Comparison of ENCODE assay signal across 10 cellular contexts in the genomic region with DNA sequence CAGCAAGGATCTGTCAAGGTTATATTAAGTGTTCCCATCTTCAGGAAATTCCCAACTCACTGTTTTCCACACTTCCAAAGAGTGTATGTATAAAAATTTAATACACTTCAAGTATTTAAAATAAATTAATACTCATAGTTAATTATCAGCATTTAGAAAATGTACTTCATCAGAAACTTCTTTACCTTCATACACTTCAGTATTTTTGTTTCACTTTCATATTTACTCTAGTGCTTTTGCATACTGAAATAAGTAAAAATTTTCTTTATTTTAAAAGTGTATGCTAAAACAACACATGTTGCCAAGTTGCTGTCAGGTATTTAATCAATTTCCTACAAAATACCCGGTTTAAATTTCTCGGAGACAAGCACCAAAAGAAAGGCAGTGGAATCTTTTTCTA. TPM values are rescaled to one million over a fixed set of nuclear protein-coding genes. Genes with fewer than 3 reads are reported as not detected.
DNase-seq lines count a peak whose midpoint lies in the region; ATAC-seq and TF ChIP-seq lines count a peak whose summit lies in the region.
"Had no signal": no experiment of that assay in that cellular context is flagged by ENCODE, and none has a peak within 500 bp of the region (broad histone marks: within the 10 kb centered on the region; RNA-seq: fewer than 3 reads in every experiment).

No MANE protein-coding gene starts in this region.

- H3K36me3 ChIP-seq in trophoblast cell (ENCODE audit: control insufficient read depth in 1 of 2, insufficient read depth in 2 of 2, low read length in 2 of 2) (no peaks in the 10 kb centered on the region), adrenal gland (replicated peaks in 1 of 2) (no peaks in the 10 kb centered on the region)

- H3K79me2 ChIP-seq in H9 (ENCODE audit: insufficient read depth, low read length), result peaks cover 2% of the 10 kb centered on the region; the same call in 1 of the 2 replicates
- no peaks in the 10 kb centered on the region for H3K79me2 ChIP-seq in trophoblast cell (ENCODE audit: control insufficient read depth, insufficient read depth, low read length, poor library complexity)

- TF ChIP-seq CTCF in natural killer cell (IDR thresholded peaks at IDR 0.05) (no peak), H9 (conservative IDR thresholded peaks at IDR 0.05) (no peak), adrenal gland (IDR thresholded peaks at IDR 0.05) (no peak)

- H3K79me1 ChIP-seq in H9 (ENCODE audit: insufficient read depth, low read depth, low read length, poor library complexity, severe bottlenecking) (no peaks in the 10 kb centered on the region), trophoblast cell (ENCODE audit: low read length) (no peaks in the 10 kb centered on the region)

- H3K18ac ChIP-seq in H9 (ENCODE audit: insufficient read length, low read depth, low read length), result no peak overlapping the region
- no peak overlapping the region for H3K18ac ChIP-seq in trophoblast cell (ENCODE audit: low read length)

- no peaks in the 10 kb centered on the region for H3K27me3 Mint-ChIP-seq in activated naive CD8-positive, alpha-beta T cell treated with anti-CD3 and anti-CD28 coated beads for 36 hours
- no peaks in the 10 kb centered on the region for H3K27me3 Mint-ChIP-seq in natural killer cell (ENCODE audit: low read depth in 2 of 2)
- H3K27me3 Mint-ChIP-seq in H9 (ENCODE audit: low read depth), result no peaks in the 10 kb centered on the region

- no peak overlapping the region for H2AK5ac ChIP-seq in H9 (ENCODE audit: insufficient read length, low read length)
- H2AK5ac ChIP-seq in trophoblast cell (ENCODE audit: low read length), result no peak overlapping the region

- intact Hi-C loops in natural killer cell (cut with micrococcal nuclease) (loop anchor here (2.0 kb wide), 1 partner anchor 15 kb away; no protein-coding TSS in a partner anchor), adrenal gland (cut with DNase I) (no loop called here)

- H3K23ac ChIP-seq in H9 (ENCODE audit: insufficient read length, low read depth, low read length), result no peak overlapping the region
- H3K23ac ChIP-seq in trophoblast cell (ENCODE audit: low read length), result no peak overlapping the region

- H2AFZ ChIP-seq in H9 (ENCODE audit: low read length), result no peak overlapping the region
- no peak overlapping the region for H2AFZ ChIP-seq in trophoblast cell (ENCODE audit: insufficient read depth, low read length, poor library complexity)

- no peaks in the 10 kb centered on the region for H4K20me1 ChIP-seq in H9 (ENCODE audit: control insufficient read depth, insufficient read depth, insufficient read length)

- H3K4me1 ChIP-seq in H9 (ENCODE audit: insufficient read depth, low read length), result no peaks in the 10 kb centered on the region; the same call in 1 of the 2 replicates
- H3K4me1 ChIP-seq in trophoblast cell (ENCODE audit: control insufficient read depth in 1 of 2, insufficient read depth in 2 of 2, low read length in 2 of 2), result no peaks in the 10 kb centered on the region
- peaks cover 23 to 31% of the 10 kb centered on the region in 2 donors for H3K4me1 ChIP-seq in adrenal gland (replicated peaks in 1 of 2)

- H3K4me3 Mint-ChIP-seq in activated naive CD8-positive, alpha-beta T cell treated with anti-CD3 and anti-CD28 coated beads for 36 hours, result peak overlapping the region; percentile 50
- H3K4me3 Mint-ChIP-seq in natural killer cell, result peak overlapping the region; percentile 79
- H3K4me3 Mint-ChIP-seq in H9, result no peak overlapping the region

- WGBS in H9 (ENCODE audit: extremely low coverage, insufficient read length, low lambda C conversion rate), result no CpG with 5 or more reads among the region's 2 CpGs
- no CpG with 5 or more reads among the region's 2 CpGs for WGBS in trophoblast cell (ENCODE audit: extremely low coverage, insufficient coverage, insufficient read length)
- WGBS in adrenal gland, 4 donors, result 2 to 5% (median 4%) methylated on average over 2 of the region's 2 CpGs

- H2BK5ac ChIP-seq in H9 (ENCODE audit: insufficient read length, low read length), result no peak overlapping the region
- H2BK5ac ChIP-seq in trophoblast cell (ENCODE audit: low read depth, low read length, poor library complexity), result no peak overlapping the region

- ATAC-seq in GM18870 (IDR thresholded peaks at IDR 0.05; ENCODE audit: unreplicated experiment), result peak; percentile 54
- peak; percentile 40 for ATAC-seq in HG02870 (IDR thresholded peaks at IDR 0.05; ENCODE audit: unreplicated experiment)
- ATAC-seq in natural killer cell, result peak; percentile 52 to 56 (median 55)

- H3K4me3 ChIP-seq in trophoblast cell (ENCODE audit: low read depth, low read length), result no peak overlapping the region
- H3K4me3 ChIP-seq in adrenal gland, result peak overlapping the region in 2 of 4 donors; percentile 13 to 51

- no peaks in the 10 kb centered on the region for H3K27me3 ChIP-seq in H9 (ENCODE audit: insufficient read depth, low read length)
- no peaks in the 10 kb centered on the region for H3K27me3 ChIP-seq in trophoblast cell (ENCODE audit: insufficient read depth, low read length)
- no peaks in the 10 kb centered on the region for H3K27me3 ChIP-seq in adrenal gland

- H4K8ac ChIP-seq in H9 (replicated peaks; ENCODE audit: insufficient read length, low read depth, low read length) (no peak overlapping the region), trophoblast cell (ENCODE audit: low read depth, low read length) (no peak overlapping the region)

- H3K14ac ChIP-seq in H9 (ENCODE audit: insufficient read depth, low read length) (no peak overlapping the region), trophoblast cell (ENCODE audit: low read length) (no peak overlapping the region)

- no peak overlapping the region for H2BK20ac ChIP-seq in H9 (ENCODE audit: low read depth, low read length, poor library complexity, severe bottlenecking)

- no peak for TF ChIP-seq POLR2A in adrenal gland (IDR thresholded peaks at IDR 0.05)

- no peak for DNase-seq in activated naive CD8-positive, alpha-beta T cell treated with anti-CD3 and anti-CD28 coated beads for 36 hours
- no peak for DNase-seq in natural killer cell
- DNase-seq in H9, result no peak
- no peak for DNase-seq in trophoblast cell
- no peak for DNase-seq in adrenal gland
- no peak for DNase-seq in globus pallidus (ENCODE audit: low spot score)
- DNase-seq: activated CD4-positive, CD25-positive, alpha-beta regulatory T cell treated with anti-CD3 and anti-CD28 coated beads, Interleukin-2, amount 50 U/mL, for 72 hours had no signal

- H3K36me3 Mint-ChIP-seq in activated naive CD8-positive, alpha-beta T cell treated with anti-CD3 and anti-CD28 coated beads for 36 hours, result peaks cover 6% of the 10 kb centered on the region
- H3K36me3 Mint-ChIP-seq in natural killer cell, result no peaks in the 10 kb centered on the region
- no peaks in the 10 kb centered on the region for H3K36me3 Mint-ChIP-seq in H9 (ENCODE audit: insufficient read depth in 1 of 3, low read depth in 3 of 3)

- H4K5ac ChIP-seq in H9 (ENCODE audit: insufficient read length, low read depth, low read length), result no peak overlapping the region

- H2BK120ac ChIP-seq in H9 (ENCODE audit: low read depth, low read length, poor library complexity, severe bottlenecking), result no peak overlapping the region
- H2BK120ac ChIP-seq in trophoblast cell (ENCODE audit: insufficient read depth, low read length, poor library complexity), result no peak overlapping the region

- H3K9me3 ChIP-seq in H9 (ENCODE audit: control insufficient read depth, low read depth, low read length), result no peaks in the 10 kb centered on the region
- no peaks in the 10 kb centered on the region for H3K9me3 ChIP-seq in trophoblast cell (ENCODE audit: insufficient read depth, low read depth, low read length)
- H3K9me3 ChIP-seq in adrenal gland (replicated peaks in 1 of 3), result peaks cover 0 to 4% (median 0%) of the 10 kb centered on the region in 3 donors

- H3K9ac ChIP-seq in H9 (ENCODE audit: extremely low read depth, insufficient read length, low read length) (no peak overlapping the region), trophoblast cell (ENCODE audit: low read length) (no peak overlapping the region)

- no peak overlapping the region for H3K4me2 ChIP-seq in H9 (ENCODE audit: insufficient read depth, insufficient read length, low read length)
- no peak overlapping the region for H3K4me2 ChIP-seq in trophoblast cell (ENCODE audit: low read length)

- H3T11ph ChIP-seq in H9 (ENCODE audit: low read length), result no peak overlapping the region

- no peak overlapping the region for H3K27ac ChIP-seq in H9 (ENCODE audit: insufficient read length, low read depth, low read length)
- H3K27ac ChIP-seq in trophoblast cell (ENCODE audit: low read depth, low read length), result no peak overlapping the region
- peak overlapping the region in 1 of 5 donors; percentile 25 for H3K27ac ChIP-seq in adrenal gland
- H3K27ac ChIP-seq: HL-60 had no signal

- H3K27ac Mint-ChIP-seq in activated naive CD8-positive, alpha-beta T cell treated with anti-CD3 and anti-CD28 coated beads for 36 hours, result no peak overlapping the region
- H3K27ac Mint-ChIP-seq in natural killer cell, result peak overlapping the region; percentile 79 to 86
- H3K27ac Mint-ChIP-seq in H9, result no peak overlapping the region

- H3K56ac ChIP-seq in H9 (ENCODE audit: insufficient read length, low read depth, low read length), result no peak overlapping the region

- no peaks in the 10 kb centered on the region for H3K9me3 Mint-ChIP-seq in activated naive CD8-positive, alpha-beta T cell treated with anti-CD3 and anti-CD28 coated beads for 36 hours
- H3K9me3 Mint-ChIP-seq in natural killer cell, result no peaks in the 10 kb centered on the region
- no peaks in the 10 kb centered on the region for H3K9me3 Mint-ChIP-seq in H9

- H3K4ac ChIP-seq in H9 (ENCODE audit: low read depth, low read length) (no peak overlapping the region), trophoblast cell (ENCODE audit: low read depth, low read length) (no peak overlapping the region)

- no peak overlapping the region for H2BK15ac ChIP-seq in H9 (ENCODE audit: low read depth, low read length)

- no peak overlapping the region for H4K91ac ChIP-seq in H9 (ENCODE audit: insufficient read length, low read depth, low read length)
- no peak overlapping the region for H4K91ac ChIP-seq in trophoblast cell (ENCODE audit: low read depth, low read length)

- H3K23me2 ChIP-seq in H9 (ENCODE audit: insufficient read length, low read depth, low read length, poor library complexity, severe bottlenecking), result no peaks in the 10 kb centered on the region

- H2BK12ac ChIP-seq in H9 (ENCODE audit: insufficient read length, low read depth, low read length), result no peak overlapping the region
- no peak overlapping the region for H2BK12ac ChIP-seq in trophoblast cell (ENCODE audit: low read length)

- H3K4me1 Mint-ChIP-seq in activated naive CD8-positive, alpha-beta T cell treated with anti-CD3 and anti-CD28 coated beads for 36 hours, result peaks cover 42% of the 10 kb centered on the region
- H3K4me1 Mint-ChIP-seq in natural killer cell, result peaks cover 47 to 57% of the 10 kb centered on the region in 2 donors
- H3K4me1 Mint-ChIP-seq in H9, result peaks cover 1 to 6% of the 10 kb centered on the region in 2 experiments

- H4K12ac ChIP-seq in trophoblast cell (ENCODE audit: low read depth, low read length), result no peak overlapping the region

RNA-seq across cellular contexts. Expression of gene RICTOR, which starts 16.5 kb away (rescaled TPM):
- 10 to 100 TPM; 19.7 to 21.5 TPM for total RNA-seq in activated naive CD8-positive, alpha-beta T cell treated with anti-CD3 and anti-CD28 coated beads for 36 hours
- 100 to 1,000 TPM; 103 to 105 (median 103) TPM for total RNA-seq in natural killer cell
- total RNA-seq in H9 (2021), result 14.0 and 20.9 TPM in 2 replicates
- polyA plus RNA-seq in trophoblast cell (2013), result 20.7 and 21.7 TPM in 2 replicates
- total RNA-seq in adrenal gland, result 10 to 100 TPM; 10.6 to 44.7 (median 23.8) TPM
- 10 to 100 TPM in 1 of 3 donors, 1 to 10 TPM in 2; 4.7 to 10.2 (median 9.7) TPM for polyA plus RNA-seq in adrenal gland

Comparison
In these comparisons a context has a peak if more than half of its experiments do, and no peak if none do; other contexts are left out.
1. H3K27ac Mint-ChIP-seq: peak in natural killer cell (2 of 2); none in activated naive CD8-positive, alpha-beta T cell treated with anti-CD3 and anti-CD28 coated beads for 36 hours (single experiment) and H9 (0 of 3).
2. H3K4me3 Mint-ChIP-seq: peak in activated naive CD8-positive, alpha-beta T cell treated with anti-CD3 and anti-CD28 coated beads for 36 hours (single experiment) and natural killer cell (single experiment); none in H9 (0 of 2).
3. Peak in every context shown above with its lines, with median percentiles within 50 percentile points of each other: ATAC-seq.